Comparison of ENCODE assay signal across 16 cellular contexts in the genomic region with DNA sequence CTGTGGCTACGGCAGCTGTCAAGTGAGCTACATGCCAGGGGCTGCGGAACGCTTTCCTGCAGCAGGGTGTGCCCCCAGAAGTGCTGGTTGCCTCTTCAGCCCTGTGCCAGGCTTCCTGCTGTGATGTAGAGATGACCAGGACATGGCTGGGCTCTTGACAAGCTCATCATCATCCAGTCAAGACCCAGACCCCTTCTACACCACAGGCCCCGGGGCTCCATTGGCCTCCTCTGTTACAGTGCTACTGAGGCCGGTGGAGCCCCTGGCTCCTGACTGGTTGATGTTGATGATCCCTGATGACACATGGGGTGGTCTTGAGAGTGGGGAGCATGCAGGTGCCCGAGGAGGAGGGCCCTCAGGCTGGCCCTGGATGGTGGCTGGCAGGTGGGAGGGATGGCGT. TPM values are rescaled to one million over a fixed set of nuclear protein-coding genes. Genes with fewer than 3 reads are reported as not detected.
DNase-seq lines count a peak whose midpoint lies in the region; ATAC-seq and TF ChIP-seq lines count a peak whose summit lies in the region.
"Had no signal": no experiment of that assay in that cellular context is flagged by ENCODE, and none has a peak within 500 bp of the region (broad histone marks: within the 10 kb centered on the region; RNA-seq: fewer than 3 reads in every experiment).

No MANE protein-coding gene starts in this region.

- H3K9me3 ChIP-seq in left ventricle myocardium inferior (replicated peaks): no peaks in the 10 kb centered on the region
- no peaks in the 10 kb centered on the region for H3K9me3 ChIP-seq in right atrium auricular region
- H3K9me3 ChIP-seq in neutrophil: no peaks in the 10 kb centered on the region
- no peaks in the 10 kb centered on the region for H3K9me3 ChIP-seq in tibial nerve
- H3K9me3 ChIP-seq: A549 had no signal

- H3K27ac ChIP-seq in left ventricle myocardium inferior (replicated peaks): peak overlapping the region; percentile 78
- peak overlapping the region in 1 of 2 donors; percentile 23 for H3K27ac ChIP-seq in right atrium auricular region
- peak overlapping the region; percentile 70 for H3K27ac ChIP-seq in cingulate gyrus (ENCODE audit: low read depth, low read length)
- peak overlapping the region; percentile 72 for H3K27ac ChIP-seq in neutrophil
- H3K27ac ChIP-seq in tibial nerve: peak overlapping the region in 3 of 4 donors; percentile 23 to 73 (median 33)
- H3K27ac ChIP-seq: A549 had no signal

- H3K4me1 ChIP-seq in left ventricle myocardium inferior (peaks cover 75% of the 10 kb centered on the region), right atrium auricular region (peaks cover 0 to 58% of the 10 kb centered on the region in 2 donors), neutrophil (ENCODE audit: control insufficient read depth in 1 of 2, insufficient read depth in 1 of 2, low read depth in 1 of 2, low read length in 1 of 2) (peaks cover 28 to 38% of the 10 kb centered on the region in 2 experiments), tibial nerve (peaks cover 0 to 66% (median 4%) of the 10 kb centered on the region in 4 donors)

- no peak overlapping the region for H3K4me3 ChIP-seq in left ventricle myocardium inferior
- H3K4me3 ChIP-seq in right atrium auricular region: no peak overlapping the region
- peak overlapping the region in 1 of 2 experiments; percentile 18 for H3K4me3 ChIP-seq in neutrophil (ENCODE audit: low read depth in 1 of 2, low read length in 1 of 2)
- no peak overlapping the region for H3K4me3 ChIP-seq in tibial nerve
- H3K4me3 ChIP-seq: A549 had no signal

- ATAC-seq in HG03135 (IDR thresholded peaks at IDR 0.05; ENCODE audit: unreplicated experiment) (no peak), HG03439 (IDR thresholded peaks at IDR 0.05; ENCODE audit: unreplicated experiment) (no peak)
- ATAC-seq: A549, Panc1 had no signal

- H3K27me3 ChIP-seq in left ventricle myocardium inferior (ENCODE audit: low read depth) (no peaks in the 10 kb centered on the region), right atrium auricular region (no peaks in the 10 kb centered on the region), neutrophil (peaks cover 4% of the 10 kb centered on the region), tibial nerve (no peaks in the 10 kb centered on the region)

- no peak for DNase-seq in left ventricle myocardium inferior
- DNase-seq in right atrium auricular region (ENCODE audit: low spot score): no peak
- no peak for DNase-seq in tibial nerve (ENCODE audit: low spot score in 2 of 2)
- no peak for DNase-seq in COR-L47 (lab: John Stamatoyannopoulos, UW)
- DNase-seq: activated CD4-positive, alpha-beta T cell treated with anti-CD3 and anti-CD28 coated beads for 48 hours; activated naive CD8-positive, alpha-beta T cell treated with anti-CD3 and anti-CD28 coated beads for 36 hours; C1 segment of cervical spinal cord; effector memory CD4-positive, alpha-beta T cell; NCI-H1417 treated with DMSO at 0.1 percent for 48 hours; NCI-H524 had no signal

- intact Hi-C loops in left ventricle myocardium inferior (cut with micrococcal nuclease): no loop called here

- TF ChIP-seq CTCF in left ventricle myocardium inferior (IDR thresholded peaks at IDR 0.05; ENCODE audit: borderline replicate concordance) (no peak), right atrium auricular region (IDR thresholded peaks at IDR 0.05) (no peak), neutrophil (IDR thresholded peaks at IDR 0.05) (no peak), tibial nerve (IDR thresholded peaks at IDR 0.05) (no peak)

- H3K36me3 ChIP-seq in left ventricle myocardium inferior (peaks cover 52% of the 10 kb centered on the region), right atrium auricular region (peaks cover 55% of the 10 kb centered on the region), neutrophil (no peaks in the 10 kb centered on the region), tibial nerve (peaks cover 0 to 51% (median 0%) of the 10 kb centered on the region in 3 donors)

- WGBS in tibial nerve, 2 donors: 94% methylated on average over 7 of the region's 7 CpGs

- no peak for TF ChIP-seq EP300 in tibial nerve (IDR thresholded peaks at IDR 0.05)

- no peak for TF ChIP-seq POLR2A in tibial nerve (IDR thresholded peaks at IDR 0.05)

RNA-seq across cellular contexts. Expression of a gene that starts 50.1 kb away (rescaled TPM):
- total RNA-seq in left ventricle myocardium inferior (8.8 TPM), right atrium auricular region (10 to 100 TPM; 18.7 to 24.6 TPM), tibial nerve (10 to 100 TPM; 21.6 to 65.4 (median 43.4) TPM)
